ENCODE assay signal across 20 cellular contexts in genomic region chr1:248305672-248306071, GRCh38. TPM values are rescaled to one million over a fixed set of nuclear protein-coding genes. Genes with fewer than 3 reads are reported as not detected.
"Had no signal": no experiment of that assay in that cellular context is flagged by ENCODE, and none has a peak within 500 bp of the region (broad histone marks: within the 10 kb centered on the region; RNA-seq: fewer than 3 reads in every experiment).

No MANE protein-coding gene starts in this region.

RNA-seq across cellular contexts. Expression of gene OR2T12, which starts 2.4 kb away (rescaled TPM):
- total RNA-seq: colonic mucosa, dermis microvascular lymphatic vessel endothelial cell, endodermal cell, esophagus mucosa, esophagus squamous epithelium, gastrocnemius medialis, glomerular endothelial cell, heart right ventricle, kidney epithelial cell, left cardiac atrium, left lung, left ventricle myocardium superior, lower leg skin, lower lobe of right lung, lung microvascular endothelial cell, mesenteric fat pad, mesothelial cell of epicardium, mucosa of descending colon, myocyte had no signal
- polyA plus RNA-seq: heart right ventricle, keratinocyte had no signal

RNA-seq across cellular contexts. Expression of gene OR2M7, which starts 18.7 kb away (rescaled TPM):
- total RNA-seq: colonic mucosa, dermis microvascular lymphatic vessel endothelial cell, endodermal cell, esophagus mucosa, esophagus squamous epithelium, gastrocnemius medialis, glomerular endothelial cell, heart right ventricle, kidney epithelial cell, left cardiac atrium, left lung, left ventricle myocardium superior, lower leg skin, lower lobe of right lung, lung microvascular endothelial cell, mesenteric fat pad, mesothelial cell of epicardium, mucosa of descending colon, myocyte had no signal
- polyA plus RNA-seq: heart right ventricle, keratinocyte had no signal

RNA-seq across cellular contexts. Expression of gene OR2T33, which starts 27.9 kb away (rescaled TPM):
- total RNA-seq: colonic mucosa, dermis microvascular lymphatic vessel endothelial cell, endodermal cell, esophagus mucosa, esophagus squamous epithelium, gastrocnemius medialis, glomerular endothelial cell, heart right ventricle, kidney epithelial cell, left cardiac atrium, left lung, left ventricle myocardium superior, lower leg skin, lower lobe of right lung, lung microvascular endothelial cell, mesenteric fat pad, mesothelial cell of epicardium, mucosa of descending colon, myocyte had no signal
- polyA plus RNA-seq: keratinocyte had no signal

RNA-seq across cellular contexts. Expression of gene OR14C36, which starts 42.9 kb away (rescaled TPM):
- total RNA-seq: colonic mucosa, dermis microvascular lymphatic vessel endothelial cell, endodermal cell, esophagus mucosa, esophagus squamous epithelium, gastrocnemius medialis, glomerular endothelial cell, heart right ventricle, kidney epithelial cell, left cardiac atrium, left lung, left ventricle myocardium superior, lower leg skin, lower lobe of right lung, lung microvascular endothelial cell, mesenteric fat pad, mesothelial cell of epicardium, mucosa of descending colon, myocyte had no signal
- polyA plus RNA-seq: heart right ventricle, keratinocyte had no signal

RNA-seq across cellular contexts. Expression of gene OR2T4, which starts 55.8 kb away (rescaled TPM):
- total RNA-seq: colonic mucosa, dermis microvascular lymphatic vessel endothelial cell, endodermal cell, esophagus mucosa, esophagus squamous epithelium, gastrocnemius medialis, glomerular endothelial cell, heart right ventricle, kidney epithelial cell, left cardiac atrium, left lung, left ventricle myocardium superior, lower leg skin, lower lobe of right lung, lung microvascular endothelial cell, mesenteric fat pad, mesothelial cell of epicardium, mucosa of descending colon, myocyte had no signal
- polyA plus RNA-seq: heart right ventricle, keratinocyte had no signal
